8 cellular contexts compared by ENCODE assay signal in genomic region chr10:76547352-76547972, GRCh38.
DNase-seq lines count a peak whose midpoint lies in the region; ATAC-seq and TF ChIP-seq lines count a peak whose summit lies in the region.

No MANE protein-coding gene starts in this region.

- ATAC-seq in HCT116 (peak; percentile 76), body of pancreas (peak; percentile 72), HG02884 (IDR thresholded peaks at IDR 0.05; ENCODE audit: unreplicated experiment) (no peak)

- H3K27ac ChIP-seq in HCT116 (ENCODE audit: low read depth, low read length) (no peak overlapping the region), body of pancreas (no peak overlapping the region)

- TF ChIP-seq POLR2A in HCT116 (IDR thresholded peaks at IDR 0.05; ENCODE audit: borderline replicate concordance, extremely low read depth, insufficient read depth, insufficient read length) (no peak), body of pancreas (IDR thresholded peaks at IDR 0.05) (no peak)

- TF ChIP-seq RAD21 in HCT116 (IDR thresholded peaks at IDR 0.05; ENCODE audit: low read depth): peak; percentile 74

- peaks cover 11% of the 10 kb centered on the region; the same call in 1 of the 2 replicates for H3K27me3 ChIP-seq in HCT116 (ENCODE audit: insufficient read depth, low read length)
- no peaks in the 10 kb centered on the region for H3K27me3 ChIP-seq in body of pancreas

- no peak overlapping the region for H3K4me2 ChIP-seq in HCT116 (ENCODE audit: low read length)

- H3K9me3 ChIP-seq in HCT116 (ENCODE audit: control insufficient read depth in 1 of 2, insufficient read depth in 1 of 2, low read depth in 1 of 2, low read length in 2 of 2): no peaks in the 10 kb centered on the region
- no peaks in the 10 kb centered on the region for H3K9me3 ChIP-seq in body of pancreas

- no peak overlapping the region for H2AFZ ChIP-seq in HCT116 (ENCODE audit: low read depth, low read length, poor library complexity, severe bottlenecking)

- H3K9me2 ChIP-seq in HCT116 (ENCODE audit: insufficient read depth): no peaks in the 10 kb centered on the region

- H3K4me3 ChIP-seq in HCT116 (replicated peaks in 1 of 2; ENCODE audit: low read depth in 1 of 2, low read length in 2 of 2) (no peak overlapping the region), body of pancreas (no peak overlapping the region)

- in situ Hi-C loops in G401 (cut with HindIII; ENCODE audit: low sequenced_read_pairs): no loop called here

- DNase-seq in G401 (ENCODE audit: low spot score) (peak; percentile 86), HCT116 (ENCODE audit: low read depth, low spot score) (peak; percentile 64), NCI-H1417 (lab: John Stamatoyannopoulos, UW) (peak; percentile 64 to 90 (median 81)), SKM-1 treated with dmso at 0.1 percent for 144 hours (lab: John Stamatoyannopoulos, UW; ENCODE audit: unreplicated experiment) (peak; percentile 62), body of pancreas (peak; percentile 87 to 90 (median 88)), iPS DF 4.7 (ENCODE audit: extremely low read depth, low spot score) (peak; percentile 49)
- DNase-seq in stimulated activated CD4-positive, alpha-beta T cell treated with anti-CD3 and anti-CD28 coated beads, Interleukin-12 subunit alpha, Interleukin-12 subunit beta, amount 100 ng/mL, for 24 hours (ENCODE audit: low read depth in 2 of 2): peak; percentile 8 to 54

- BruUV-seq in HCT116 (replicated peaks; lab: Mats Ljungman, UMichigan): no TSS peak

- WGBS in body of pancreas, 2 donors: 28% methylated on average over 11 of the region's 11 CpGs

- peak; percentile 63 to 74 (median 70) for TF ChIP-seq CTCF in HCT116 (IDR thresholded peaks at IDR 0.05 in 2 of 3, conservative IDR thresholded peaks at IDR 0.05 in 1 of 3; ENCODE audit: borderline replicate concordance in 1 of 3, insufficient read depth in 1 of 3, low read depth in 2 of 3, low read length in 2 of 3)
- TF ChIP-seq CTCF in body of pancreas (IDR thresholded peaks at IDR 0.05): peak; percentile 66 to 88 (median 83)

- RAD21 ChIA-PET in HCT116 (lab: Charles Lee; ENCODE audit: low non-redundant PET in 1 of 2, low total read pairs in 2 of 2, uncharacterized antibody in 2 of 2, unreplicated experiment in 2 of 2): no interaction called here

- CTCF ChIA-PET in HCT116 (lab: Charles Lee): interaction anchor here (0.9 to 1.2 kb wide), 2 partner anchors 10 to 246 kb away, joined by 3 to 4 read pairs; no protein-coding TSS in a partner anchor

- no peaks in the 10 kb centered on the region for H3K79me2 ChIP-seq in HCT116 (ENCODE audit: insufficient read depth, low read length)

- H3K4me1 ChIP-seq in HCT116 (ENCODE audit: control insufficient read depth in 1 of 2, insufficient read depth in 2 of 2, low read length in 2 of 2) (no peaks in the 10 kb centered on the region), body of pancreas (peaks cover 15% of the 10 kb centered on the region)

- no peak overlapping the region for H3K9ac ChIP-seq in HCT116 (ENCODE audit: low read length)

- POLR2A ChIA-PET in HCT116 (lab: Charles Lee): no interaction called here

- H4K20me1 ChIP-seq in HCT116 (ENCODE audit: insufficient read depth): no peaks in the 10 kb centered on the region

- H3K36me3 ChIP-seq in HCT116 (ENCODE audit: control insufficient read depth in 1 of 2, insufficient read depth in 2 of 2, low read length in 2 of 2) (no peaks in the 10 kb centered on the region), body of pancreas (replicated peaks in 1 of 2; ENCODE audit: insufficient read depth in 1 of 2, low read depth in 2 of 2) (no peaks in the 10 kb centered on the region)

- intact Hi-C loops in HCT116 (cut with micrococcal nuclease): loop anchor here (2.0 to 10.0 kb wide), 2 partner anchors 437 to 1151 kb away; no protein-coding TSS in a partner anchor
- intact Hi-C loops in body of pancreas (cut with DNase I): no loop called here

TF ChIP-seq in HCT116, 20 proteins besides CTCF, POLR2A, EP300 and RAD21:
- no peak for TF ChIP-seq REST (IDR thresholded peaks at IDR 0.05; ENCODE audit: low read depth)
- TF ChIP-seq YY1 (IDR thresholded peaks at IDR 0.05; ENCODE audit: extremely low read depth, insufficient replicate concordance, low read depth, low read length): peak; percentile 75

Comparison
In these comparisons a context has a peak if more than half of its experiments do, and no peak if none do; other contexts are left out.
1. DNase-seq: peak in every context shown above with its lines; median percentile 88 in body of pancreas; 86 in G401; 81 in NCI-H1417; 64 in HCT116; 62 in SKM-1 treated with dmso at 0.1 percent for 144 hours; 49 in iPS DF 4.7; 31 in stimulated activated CD4-positive, alpha-beta T cell treated with anti-CD3 and anti-CD28 coated beads, Interleukin-12 subunit alpha, Interleukin-12 subunit beta, amount 100 ng/mL, for 24 hours.